ENCODE assay signal across 8 cellular contexts in genomic region chr1:226440512-226440911, GRCh38.
"Had no signal": no experiment of that assay in that cellular context is flagged by ENCODE, and none has a peak within 500 bp of the region (broad histone marks: within the 10 kb centered on the region; RNA-seq: fewer than 3 reads in every experiment).

No MANE protein-coding gene starts in this region.

- ATAC-seq: GM12878 had no signal

- FAIRE-seq: G401.6, GM12878, GM12891, GM12892, GM18507, GM19239 had no signal

- DNase-seq: GDM1, GF-D8 had no signal

- H3K4me3 ChIP-seq: GM12878 had no signal
